ENCODE assay signal across 10 cellular contexts in genomic region chr3:139534444-139534812, GRCh38. TPM values are rescaled to one million over a fixed set of nuclear protein-coding genes. Genes with fewer than 3 reads are reported as not detected.
DNase-seq lines count a peak whose midpoint lies in the region; ATAC-seq and TF ChIP-seq lines count a peak whose summit lies in the region.
"Had no signal": no experiment of that assay in that cellular context is flagged by ENCODE, and none has a peak within 500 bp of the region (broad histone marks: within the 10 kb centered on the region; RNA-seq: fewer than 3 reads in every experiment).

No MANE protein-coding gene starts in this region.

- peak overlapping the region; percentile 73 to 97 (median 92) for H3K27ac Mint-ChIP-seq in brain
- H3K27ac Mint-ChIP-seq in activated CD8-positive, alpha-beta T cell treated with anti-CD3 and anti-CD28 coated beads, Interleukin-2, amount 10 ng/mL, durations not matched to agents 7 days and 5 days: no peak overlapping the region
- H3K27ac Mint-ChIP-seq: T-helper 1 cell treated with Interleukin-12 subunit alpha and Interleukin-12 subunit beta and Interleukin-4 antibody, amounts not matched to agents 30 μg/mL and 1 μg/mL, for 36 hours had no signal

- peaks cover 34% of the 10 kb centered on the region for H3K27me3 Mint-ChIP-seq in brain
- peaks cover 22% of the 10 kb centered on the region for H3K27me3 Mint-ChIP-seq in activated CD8-positive, alpha-beta T cell treated with anti-CD3 and anti-CD28 coated beads, Interleukin-2, amount 10 ng/mL, durations not matched to agents 7 days and 5 days (ENCODE audit: low read depth)

- no peaks in the 10 kb centered on the region for H3K27me3 ChIP-seq in muscle layer of duodenum (ENCODE audit: low read depth, low read length)

- H3K27ac ChIP-seq in muscle layer of duodenum (ENCODE audit: low read length): peak overlapping the region; percentile 35

- TF ChIP-seq CTCF in brain (conservative IDR thresholded peaks at IDR 0.05): no peak

- H3K4me3 ChIP-seq in muscle layer of duodenum (ENCODE audit: low read depth in 1 of 2, low read length in 2 of 2): peak overlapping the region in 1 of 2 donors; percentile 2

- CTCF ChIA-PET in activated CD8-positive, alpha-beta T cell treated with anti-CD3 and anti-CD28 coated beads, Interleukin-2, amount 10 ng/mL, durations not matched to agents 7 days and 5 days (lab: Charles Lee): no interaction called here

- H3K4me3 Mint-ChIP-seq in brain: peak overlapping the region; percentile 41 to 78 (median 54)
- no peak overlapping the region for H3K4me3 Mint-ChIP-seq in activated CD8-positive, alpha-beta T cell treated with anti-CD3 and anti-CD28 coated beads, Interleukin-2, amount 10 ng/mL, durations not matched to agents 7 days and 5 days
- H3K4me3 Mint-ChIP-seq: T-helper 1 cell treated with Interleukin-12 subunit alpha and Interleukin-12 subunit beta and Interleukin-4 antibody, amounts not matched to agents 30 μg/mL and 1 μg/mL, for 36 hours had no signal

- no peaks in the 10 kb centered on the region for H3K9me3 ChIP-seq in muscle layer of duodenum (ENCODE audit: control insufficient read depth in 1 of 2, low read length in 2 of 2)

- H3K4me1 ChIP-seq in muscle layer of duodenum (ENCODE audit: control insufficient read depth in 1 of 2, insufficient read depth in 2 of 2, low read length in 2 of 2): peaks cover 20 to 56% of the 10 kb centered on the region in 2 donors

- DNase-seq in NCI-H187 treated with DMSO at 0.1 percent for 48 hours (lab: John Stamatoyannopoulos, UW) (peak; percentile 4), NCI-H187 (lab: John Stamatoyannopoulos, UW) (no peak), NCI-H1092 treated with DMSO at 0.1 percent for 48 hours (lab: John Stamatoyannopoulos, UW) (peak; percentile 94), cerebellar nuclear complex (lab: John Stamatoyannopoulos, UW) (no peak)
- no peak for DNase-seq in activated effector memory CD4-positive, alpha-beta T cell treated with anti-CD3 and anti-CD28 coated beads, Interleukin-2, amount 50 U/mL, for 16 hours
- no peak for DNase-seq in activated CD8-positive, alpha-beta T cell treated with anti-CD3 and anti-CD28 coated beads, Interleukin-2, amount 10 ng/mL, durations not matched to agents 7 days and 5 days

- H3K4me1 Mint-ChIP-seq in brain: peaks cover 81% of the 10 kb centered on the region
- H3K4me1 Mint-ChIP-seq in activated CD8-positive, alpha-beta T cell treated with anti-CD3 and anti-CD28 coated beads, Interleukin-2, amount 10 ng/mL, durations not matched to agents 7 days and 5 days (ENCODE audit: low read depth): peaks cover 15% of the 10 kb centered on the region

- H3K9me3 Mint-ChIP-seq in brain: peaks cover 0 to 5% (median 0%) of the 10 kb centered on the region in 5 experiments
- H3K9me3 Mint-ChIP-seq in activated CD8-positive, alpha-beta T cell treated with anti-CD3 and anti-CD28 coated beads, Interleukin-2, amount 10 ng/mL, durations not matched to agents 7 days and 5 days (ENCODE audit: insufficient read depth): no peaks in the 10 kb centered on the region
- H3K9me3 Mint-ChIP-seq: T-helper 1 cell treated with Interleukin-12 subunit alpha and Interleukin-12 subunit beta and Interleukin-4 antibody, amounts not matched to agents 30 μg/mL and 1 μg/mL, for 36 hours had no signal

- POLR2A ChIA-PET in activated CD8-positive, alpha-beta T cell treated with anti-CD3 and anti-CD28 coated beads, Interleukin-2, amount 10 ng/mL, durations not matched to agents 7 days and 5 days (lab: Charles Lee): no interaction called here

- ATAC-seq in activated CD8-positive, alpha-beta T cell treated with anti-CD3 and anti-CD28 coated beads, Interleukin-2, amount 10 ng/mL, durations not matched to agents 7 days and 5 days: no peak

- no peaks in the 10 kb centered on the region for H3K36me3 ChIP-seq in muscle layer of duodenum (ENCODE audit: control insufficient read depth in 1 of 2, insufficient read depth in 2 of 2, low read length in 2 of 2)

- H3K36me3 Mint-ChIP-seq in brain: peaks cover 6% of the 10 kb centered on the region
- no peaks in the 10 kb centered on the region for H3K36me3 Mint-ChIP-seq in activated CD8-positive, alpha-beta T cell treated with anti-CD3 and anti-CD28 coated beads, Interleukin-2, amount 10 ng/mL, durations not matched to agents 7 days and 5 days (ENCODE audit: low read depth)

RNA-seq across cellular contexts. Expression of gene RBP1, which starts 5.1 kb away (rescaled TPM):
- 1,006 TPM for polyA plus RNA-seq in brain (ENCODE audit: insufficient read depth, low read depth, low replicate concordance)
- total RNA-seq in activated CD8-positive, alpha-beta T cell treated with anti-CD3 and anti-CD28 coated beads, Interleukin-2, amount 10 ng/mL, durations not matched to agents 7 days and 5 days: not detected

RNA-seq across cellular contexts. Expression of gene RBP2, which starts 58.1 kb away (rescaled TPM):
- not detected for polyA plus RNA-seq in brain (ENCODE audit: insufficient read depth, low read depth, low replicate concordance)
- not detected for total RNA-seq in activated CD8-positive, alpha-beta T cell treated with anti-CD3 and anti-CD28 coated beads, Interleukin-2, amount 10 ng/mL, durations not matched to agents 7 days and 5 days
- total RNA-seq: pulmonary artery endothelial cell had no signal

Comparison
In these comparisons a context has a peak if more than half of its experiments do, and no peak if none do; other contexts are left out.
1. DNase-seq: peak in NCI-H187 treated with DMSO at 0.1 percent for 48 hours (single experiment) and NCI-H1092 treated with DMSO at 0.1 percent for 48 hours (single experiment); none in NCI-H187 (0 of 2), activated effector memory CD4-positive, alpha-beta T cell treated with anti-CD3 and anti-CD28 coated beads, Interleukin-2, amount 50 U/mL, for 16 hours (single experiment), activated CD8-positive, alpha-beta T cell treated with anti-CD3 and anti-CD28 coated beads, Interleukin-2, amount 10 ng/mL, durations not matched to agents 7 days and 5 days (single experiment) and cerebellar nuclear complex (0 of 2).